Comparison of ENCODE assay signal across 1 cellular context in the genomic region with DNA sequence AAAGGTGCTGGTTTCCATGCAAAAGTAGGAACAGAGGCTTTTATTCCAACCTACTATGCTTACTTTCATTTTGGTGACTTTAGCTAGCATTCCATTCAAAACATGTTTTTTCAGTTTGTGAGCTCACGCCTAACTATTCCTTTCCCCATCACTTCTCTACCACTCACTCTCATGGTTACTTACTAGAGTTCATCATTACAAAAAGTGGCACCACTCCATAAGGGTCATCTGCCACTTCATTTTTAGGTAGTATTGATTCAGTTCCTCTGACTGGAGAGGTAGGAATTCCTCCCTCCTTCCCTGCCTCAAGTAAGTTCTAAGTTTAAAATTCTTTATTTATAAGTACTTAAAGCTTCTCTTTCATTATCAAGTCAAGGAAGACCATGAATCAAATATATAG.
TF ChIP-seq lines count a peak whose summit lies in the region.

No MANE protein-coding gene starts in this region.

TF ChIP-seq in HCT116, 20 proteins besides CTCF, POLR2A, EP300 and RAD21 (continued from another document):
- TF ChIP-seq YY1 (IDR thresholded peaks at IDR 0.05; ENCODE audit: extremely low read depth, insufficient replicate concordance, low read depth, low read length): no peak
- TF ChIP-seq, protein P1, sequence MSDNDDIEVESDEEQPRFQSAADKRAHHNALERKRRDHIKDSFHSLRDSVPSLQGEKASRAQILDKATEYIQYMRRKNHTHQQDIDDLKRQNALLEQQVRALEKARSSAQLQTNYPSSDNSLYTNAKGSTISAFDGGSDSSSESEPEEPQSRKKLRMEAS (IDR thresholded peaks at IDR 0.05): no peak
- no peak for TF ChIP-seq ZFX (IDR thresholded peaks at IDR 0.05)
- TF ChIP-seq FOSL1 (IDR thresholded peaks at IDR 0.05; ENCODE audit: low read depth): peak; percentile 35
- TF ChIP-seq ELF1 (IDR thresholded peaks at IDR 0.05; ENCODE audit: borderline replicate concordance, low read depth): no peak
- TF ChIP-seq, protein P2, sequence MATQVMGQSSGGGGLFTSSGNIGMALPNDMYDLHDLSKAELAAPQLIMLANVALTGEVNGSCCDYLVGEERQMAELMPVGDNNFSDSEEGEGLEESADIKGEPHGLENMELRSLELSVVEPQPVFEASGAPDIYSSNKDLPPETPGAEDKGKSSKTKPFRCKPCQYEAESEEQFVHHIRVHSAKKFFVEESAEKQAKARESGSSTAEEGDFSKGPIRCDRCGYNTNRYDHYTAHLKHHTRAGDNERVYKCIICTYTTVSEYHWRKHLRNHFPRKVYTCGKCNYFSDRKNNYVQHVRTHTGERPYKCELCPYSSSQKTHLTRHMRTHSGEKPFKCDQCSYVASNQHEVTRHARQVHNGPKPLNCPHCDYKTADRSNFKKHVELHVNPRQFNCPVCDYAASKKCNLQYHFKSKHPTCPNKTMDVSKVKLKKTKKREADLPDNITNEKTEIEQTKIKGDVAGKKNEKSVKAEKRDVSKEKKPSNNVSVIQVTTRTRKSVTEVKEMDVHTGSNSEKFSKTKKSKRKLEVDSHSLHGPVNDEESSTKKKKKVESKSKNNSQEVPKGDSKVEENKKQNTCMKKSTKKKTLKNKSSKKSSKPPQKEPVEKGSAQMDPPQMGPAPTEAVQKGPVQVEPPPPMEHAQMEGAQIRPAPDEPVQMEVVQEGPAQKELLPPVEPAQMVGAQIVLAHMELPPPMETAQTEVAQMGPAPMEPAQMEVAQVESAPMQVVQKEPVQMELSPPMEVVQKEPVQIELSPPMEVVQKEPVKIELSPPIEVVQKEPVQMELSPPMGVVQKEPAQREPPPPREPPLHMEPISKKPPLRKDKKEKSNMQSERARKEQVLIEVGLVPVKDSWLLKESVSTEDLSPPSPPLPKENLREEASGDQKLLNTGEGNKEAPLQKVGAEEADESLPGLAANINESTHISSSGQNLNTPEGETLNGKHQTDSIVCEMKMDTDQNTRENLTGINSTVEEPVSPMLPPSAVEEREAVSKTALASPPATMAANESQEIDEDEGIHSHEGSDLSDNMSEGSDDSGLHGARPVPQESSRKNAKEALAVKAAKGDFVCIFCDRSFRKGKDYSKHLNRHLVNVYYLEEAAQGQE (IDR thresholded peaks at IDR 0.05; ENCODE audit: low read depth): no peak
- no peak for TF ChIP-seq EZH2 (IDR thresholded peaks at IDR 0.05)
- no peak for TF ChIP-seq SIN3A (IDR thresholded peaks at IDR 0.05; ENCODE audit: low read depth)
- no peak for TF ChIP-seq TCF7L2 (IDR thresholded peaks at IDR 0.05; ENCODE audit: borderline replicate concordance, extremely low read depth, insufficient read depth, insufficient read length)
- no peak for TF ChIP-seq EGR1 (IDR thresholded peaks at IDR 0.05; ENCODE audit: low read depth)
- no peak for TF ChIP-seq CBX3 (IDR thresholded peaks at IDR 0.05; ENCODE audit: low read depth)
